In the genomic region with DNA sequence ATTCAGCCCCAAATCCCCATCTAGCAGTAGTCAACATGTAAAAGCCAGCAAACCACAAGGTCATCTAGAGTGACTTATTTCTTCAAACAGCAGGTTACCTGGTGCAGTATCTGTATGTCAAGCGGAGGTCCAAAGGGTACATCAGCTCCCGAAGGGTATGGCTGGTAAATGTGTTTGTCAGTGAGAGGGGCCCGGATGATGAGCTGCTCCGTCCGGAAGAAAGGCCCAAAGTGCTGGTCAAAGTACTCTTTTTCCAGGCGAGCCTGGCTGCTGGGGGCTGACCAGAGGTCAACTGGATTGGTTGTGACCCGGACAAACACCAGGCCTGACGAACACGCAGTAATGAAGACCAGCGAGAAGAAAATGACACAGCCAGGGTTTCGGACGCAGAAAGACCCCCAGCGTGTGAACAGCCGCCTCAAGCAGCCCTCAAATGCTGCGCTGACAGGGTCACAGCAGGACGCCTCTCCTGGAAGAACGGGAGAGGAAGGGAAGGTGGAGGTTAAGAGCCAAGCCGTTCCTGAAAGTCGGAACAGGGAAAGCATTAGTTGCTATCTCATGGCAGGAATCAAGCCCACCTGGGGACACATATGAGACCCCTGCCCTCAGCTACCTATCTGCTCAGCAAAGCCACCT, we compare ENCODE assay signal across 1 cellular context.
A peak's percentile ranks its signal among the peaks of the same experiment; 100 is the strongest.
TF ChIP-seq lines count a peak whose summit lies in the region.

No MANE protein-coding gene starts in this region.

TF ChIP-seq in HepG2, 621 proteins besides CTCF, POLR2A, EP300 and RAD21 (continued from another document and continues in another):
- TF ChIP-seq, protein P1, sequence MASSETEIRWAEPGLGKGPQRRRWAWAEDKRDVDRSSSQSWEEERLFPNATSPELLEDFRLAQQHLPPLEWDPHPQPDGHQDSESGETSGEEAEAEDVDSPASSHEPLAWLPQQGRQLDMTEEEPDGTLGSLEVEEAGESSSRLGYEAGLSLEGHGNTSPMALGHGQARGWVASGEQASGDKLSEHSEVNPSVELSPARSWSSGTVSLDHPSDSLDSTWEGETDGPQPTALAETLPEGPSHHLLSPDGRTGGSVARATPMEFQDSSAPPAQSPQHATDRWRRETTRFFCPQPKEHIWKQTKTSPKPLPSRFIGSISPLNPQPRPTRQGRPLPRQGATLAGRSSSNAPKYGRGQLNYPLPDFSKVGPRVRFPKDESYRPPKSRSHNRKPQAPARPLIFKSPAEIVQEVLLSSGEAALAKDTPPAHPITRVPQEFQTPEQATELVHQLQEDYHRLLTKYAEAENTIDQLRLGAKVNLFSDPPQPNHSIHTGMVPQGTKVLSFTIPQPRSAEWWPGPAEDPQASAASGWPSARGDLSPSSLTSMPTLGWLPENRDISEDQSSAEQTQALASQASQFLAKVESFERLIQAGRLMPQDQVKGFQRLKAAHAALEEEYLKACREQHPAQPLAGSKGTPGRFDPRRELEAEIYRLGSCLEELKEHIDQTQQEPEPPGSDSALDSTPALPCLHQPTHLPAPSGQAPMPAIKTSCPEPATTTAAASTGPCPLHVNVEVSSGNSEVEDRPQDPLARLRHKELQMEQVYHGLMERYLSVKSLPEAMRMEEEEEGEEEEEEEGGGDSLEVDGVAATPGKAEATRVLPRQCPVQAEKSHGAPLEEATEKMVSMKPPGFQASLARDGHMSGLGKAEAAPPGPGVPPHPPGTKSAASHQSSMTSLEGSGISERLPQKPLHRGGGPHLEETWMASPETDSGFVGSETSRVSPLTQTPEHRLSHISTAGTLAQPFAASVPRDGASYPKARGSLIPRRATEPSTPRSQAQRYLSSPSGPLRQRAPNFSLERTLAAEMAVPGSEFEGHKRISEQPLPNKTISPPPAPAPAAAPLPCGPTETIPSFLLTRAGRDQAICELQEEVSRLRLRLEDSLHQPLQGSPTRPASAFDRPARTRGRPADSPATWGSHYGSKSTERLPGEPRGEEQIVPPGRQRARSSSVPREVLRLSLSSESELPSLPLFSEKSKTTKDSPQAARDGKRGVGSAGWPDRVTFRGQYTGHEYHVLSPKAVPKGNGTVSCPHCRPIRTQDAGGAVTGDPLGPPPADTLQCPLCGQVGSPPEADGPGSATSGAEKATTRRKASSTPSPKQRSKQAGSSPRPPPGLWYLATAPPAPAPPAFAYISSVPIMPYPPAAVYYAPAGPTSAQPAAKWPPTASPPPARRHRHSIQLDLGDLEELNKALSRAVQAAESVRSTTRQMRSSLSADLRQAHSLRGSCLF (CRISPR knock-in tag; IDR thresholded peaks at IDR 0.05; ENCODE audit: borderline replicate concordance): no peak
- TF ChIP-seq ZNF839 (CRISPR knock-in tag; IDR thresholded peaks at IDR 0.05; ENCODE audit: borderline replicate concordance): 0 out of 2 replicates have a peak, but pooled peaks have one; percentile 45
- TF ChIP-seq, protein P2, sequence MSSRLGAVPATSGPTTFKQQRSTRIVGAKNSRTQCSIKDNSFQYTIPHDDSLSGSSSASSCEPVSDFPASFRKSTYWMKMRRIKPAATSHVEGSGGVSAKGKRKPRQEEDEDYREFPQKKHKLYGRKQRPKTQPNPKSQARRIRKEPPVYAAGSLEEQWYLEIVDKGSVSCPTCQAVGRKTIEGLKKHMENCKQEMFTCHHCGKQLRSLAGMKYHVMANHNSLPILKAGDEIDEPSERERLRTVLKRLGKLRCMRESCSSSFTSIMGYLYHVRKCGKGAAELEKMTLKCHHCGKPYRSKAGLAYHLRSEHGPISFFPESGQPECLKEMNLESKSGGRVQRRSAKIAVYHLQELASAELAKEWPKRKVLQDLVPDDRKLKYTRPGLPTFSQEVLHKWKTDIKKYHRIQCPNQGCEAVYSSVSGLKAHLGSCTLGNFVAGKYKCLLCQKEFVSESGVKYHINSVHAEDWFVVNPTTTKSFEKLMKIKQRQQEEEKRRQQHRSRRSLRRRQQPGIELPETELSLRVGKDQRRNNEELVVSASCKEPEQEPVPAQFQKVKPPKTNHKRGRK (CRISPR knock-in tag; IDR thresholded peaks at IDR 0.05): no peak
- no peak for TF ChIP-seq ZFAT (CRISPR knock-in tag; conservative IDR thresholded peaks at IDR 0.05)
- TF ChIP-seq CBX5 (CRISPR knock-in tag; IDR thresholded peaks at IDR 0.05; ENCODE audit: borderline replicate concordance): no peak; the same call in 1 of the 2 replicates
- TF ChIP-seq JDP2 (CRISPR knock-in tag; IDR thresholded peaks at IDR 0.05; ENCODE audit: borderline replicate concordance): no peak
- TF ChIP-seq ZNF446 (CRISPR knock-in tag; IDR thresholded peaks at IDR 0.05): no peak
- TF ChIP-seq ZNF891 (CRISPR knock-in tag; IDR thresholded peaks at IDR 0.05): peak; percentile 54; the same call in 1 of the 2 replicates
- TF ChIP-seq ZNF761 (CRISPR knock-in tag; conservative IDR thresholded peaks at IDR 0.05): no peak
- peak; percentile 97 for TF ChIP-seq RBAK (CRISPR knock-in tag; IDR thresholded peaks at IDR 0.05)
- no peak for TF ChIP-seq KLF9 (CRISPR knock-in tag; IDR thresholded peaks at IDR 0.05; ENCODE audit: low read depth)
- TF ChIP-seq ZNF10 (CRISPR knock-in tag; IDR thresholded peaks at IDR 0.05; ENCODE audit: borderline replicate concordance, low read depth): no peak
- TF ChIP-seq ZNF615 (CRISPR knock-in tag; IDR thresholded peaks at IDR 0.05; ENCODE audit: borderline replicate concordance): no peak
- peak; percentile 93 for TF ChIP-seq ZNF501 (CRISPR knock-in tag; IDR thresholded peaks at IDR 0.05)
- TF ChIP-seq YY1 (IDR thresholded peaks at IDR 0.05; ENCODE audit: insufficient read depth, insufficient replicate concordance, low read depth, low read length): no peak
- TF ChIP-seq, protein P3, sequence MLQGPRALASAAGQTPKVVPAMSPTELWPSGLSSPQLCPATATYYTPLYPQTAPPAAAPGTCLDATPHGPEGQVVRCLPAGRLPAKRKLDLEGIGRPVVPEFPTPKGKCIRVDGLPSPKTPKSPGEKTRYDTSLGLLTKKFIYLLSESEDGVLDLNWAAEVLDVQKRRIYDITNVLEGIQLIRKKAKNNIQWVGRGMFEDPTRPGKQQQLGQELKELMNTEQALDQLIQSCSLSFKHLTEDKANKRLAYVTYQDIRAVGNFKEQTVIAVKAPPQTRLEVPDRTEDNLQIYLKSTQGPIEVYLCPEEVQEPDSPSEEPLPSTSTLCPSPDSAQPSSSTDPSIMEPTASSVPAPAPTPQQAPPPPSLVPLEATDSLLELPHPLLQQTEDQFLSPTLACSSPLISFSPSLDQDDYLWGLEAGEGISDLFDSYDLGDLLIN (CRISPR knock-in tag; IDR thresholded peaks at IDR 0.05; ENCODE audit: borderline replicate concordance): no peak
- TF ChIP-seq ZNF776 (CRISPR knock-in tag; IDR thresholded peaks at IDR 0.05): no peak
- TF ChIP-seq ZNF605 (CRISPR knock-in tag; IDR thresholded peaks at IDR 0.05): peak; percentile 69
- 0 out of 2 replicates have a peak, but pooled peaks have one; percentile 19 for TF ChIP-seq BHLHE40 (IDR thresholded peaks at IDR 0.05; ENCODE audit: low read length)
- peak; percentile 92; the same call in 1 of the 2 replicates for TF ChIP-seq MEF2D (CRISPR knock-in tag; IDR thresholded peaks at IDR 0.05)
- TF ChIP-seq MBNL3 (CRISPR knock-in tag; conservative IDR thresholded peaks at IDR 0.05): no peak
- TF ChIP-seq, protein P4, sequence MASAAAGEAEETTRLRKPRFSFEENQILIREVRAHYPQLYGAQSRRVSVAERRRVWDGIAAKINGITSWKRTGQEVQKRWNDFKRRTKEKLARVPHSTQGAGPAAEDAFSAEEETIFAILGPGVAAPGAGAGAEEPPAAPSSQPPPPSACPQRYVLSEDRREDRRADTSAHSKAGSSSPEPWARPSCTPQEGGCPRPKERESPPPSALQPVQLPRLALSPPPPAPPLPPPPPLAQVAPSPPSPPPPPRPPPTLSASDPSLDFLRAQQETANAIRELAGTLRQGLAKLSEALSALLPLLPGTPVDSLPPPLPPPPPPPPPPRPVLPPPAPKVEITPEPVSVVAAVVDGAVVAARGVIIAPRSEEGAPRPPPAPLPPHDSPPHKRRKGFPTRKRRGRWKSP (CRISPR knock-in tag; IDR thresholded peaks at IDR 0.05): peak; percentile 84; the same call in 1 of the 2 replicates
- TF ChIP-seq TCF7 (IDR thresholded peaks at IDR 0.05; ENCODE audit: low read depth): peak; percentile 64
- TF ChIP-seq MED1 (CRISPR knock-in tag; IDR thresholded peaks at IDR 0.05): peak; percentile 99
- no peak for TF ChIP-seq RFX3 (CRISPR knock-in tag; IDR thresholded peaks at IDR 0.05)
- TF ChIP-seq ZNF749 (CRISPR knock-in tag; IDR thresholded peaks at IDR 0.05; ENCODE audit: borderline replicate concordance): no peak
- TF ChIP-seq SP4 (CRISPR knock-in tag; IDR thresholded peaks at IDR 0.05): peak; percentile 31; the same call in 1 of the 2 replicates
- no peak for TF ChIP-seq IKZF1 (IDR thresholded peaks at IDR 0.05)
- TF ChIP-seq NR1H2 (CRISPR knock-in tag; IDR thresholded peaks at IDR 0.05; ENCODE audit: borderline replicate concordance, low read depth): no peak
- peak; percentile 77 for TF ChIP-seq ELF3 (CRISPR knock-in tag; IDR thresholded peaks at IDR 0.05)
- TF ChIP-seq ZC3H13 (CRISPR knock-in tag; IDR thresholded peaks at IDR 0.05): no peak
- 0 out of 2 replicates have a peak, but pooled peaks have one; percentile 50 for TF ChIP-seq ZNF3 (CRISPR knock-in tag; IDR thresholded peaks at IDR 0.05)
- TF ChIP-seq PTBP1 (IDR thresholded peaks at IDR 0.05; ENCODE audit: low read depth, low read length, poor library complexity, severe bottlenecking): no peak
- TF ChIP-seq, protein P5, sequence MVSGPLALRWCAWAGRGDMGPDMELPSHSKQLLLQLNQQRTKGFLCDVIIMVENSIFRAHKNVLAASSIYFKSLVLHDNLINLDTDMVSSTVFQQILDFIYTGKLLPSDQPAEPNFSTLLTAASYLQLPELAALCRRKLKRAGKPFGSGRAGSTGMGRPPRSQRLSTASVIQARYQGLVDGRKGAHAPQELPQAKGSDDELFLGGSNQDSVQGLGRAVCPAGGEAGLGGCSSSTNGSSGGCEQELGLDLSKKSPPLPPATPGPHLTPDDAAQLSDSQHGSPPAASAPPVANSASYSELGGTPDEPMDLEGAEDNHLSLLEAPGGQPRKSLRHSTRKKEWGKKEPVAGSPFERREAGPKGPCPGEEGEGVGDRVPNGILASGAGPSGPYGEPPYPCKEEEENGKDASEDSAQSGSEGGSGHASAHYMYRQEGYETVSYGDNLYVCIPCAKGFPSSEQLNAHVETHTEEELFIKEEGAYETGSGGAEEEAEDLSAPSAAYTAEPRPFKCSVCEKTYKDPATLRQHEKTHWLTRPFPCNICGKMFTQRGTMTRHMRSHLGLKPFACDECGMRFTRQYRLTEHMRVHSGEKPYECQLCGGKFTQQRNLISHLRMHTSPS (CRISPR knock-in tag; IDR thresholded peaks at IDR 0.05; ENCODE audit: low read depth): no peak
- TF ChIP-seq, protein P6, sequence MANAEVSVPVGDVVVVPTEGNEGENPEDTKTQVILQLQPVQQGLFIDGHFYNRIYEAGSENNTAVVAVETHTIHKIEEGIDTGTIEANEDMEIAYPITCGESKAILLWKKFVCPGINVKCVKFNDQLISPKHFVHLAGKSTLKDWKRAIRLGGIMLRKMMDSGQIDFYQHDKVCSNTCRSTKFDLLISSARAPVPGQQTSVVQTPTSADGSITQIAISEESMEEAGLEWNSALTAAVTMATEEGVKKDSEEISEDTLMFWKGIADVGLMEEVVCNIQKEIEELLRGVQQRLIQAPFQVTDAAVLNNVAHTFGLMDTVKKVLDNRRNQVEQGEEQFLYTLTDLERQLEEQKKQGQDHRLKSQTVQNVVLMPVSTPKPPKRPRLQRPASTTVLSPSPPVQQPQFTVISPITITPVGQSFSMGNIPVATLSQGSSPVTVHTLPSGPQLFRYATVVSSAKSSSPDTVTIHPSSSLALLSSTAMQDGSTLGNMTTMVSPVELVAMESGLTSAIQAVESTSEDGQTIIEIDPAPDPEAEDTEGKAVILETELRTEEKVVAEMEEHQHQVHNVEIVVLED (CRISPR knock-in tag; IDR thresholded peaks at IDR 0.05; ENCODE audit: borderline replicate concordance): peak; percentile 45; the same call in 1 of the 2 replicates
- TF ChIP-seq, protein P7, sequence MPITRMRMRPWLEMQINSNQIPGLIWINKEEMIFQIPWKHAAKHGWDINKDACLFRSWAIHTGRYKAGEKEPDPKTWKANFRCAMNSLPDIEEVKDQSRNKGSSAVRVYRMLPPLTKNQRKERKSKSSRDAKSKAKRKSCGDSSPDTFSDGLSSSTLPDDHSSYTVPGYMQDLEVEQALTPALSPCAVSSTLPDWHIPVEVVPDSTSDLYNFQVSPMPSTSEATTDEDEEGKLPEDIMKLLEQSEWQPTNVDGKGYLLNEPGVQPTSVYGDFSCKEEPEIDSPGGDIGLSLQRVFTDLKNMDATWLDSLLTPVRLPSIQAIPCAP (CRISPR knock-in tag; IDR thresholded peaks at IDR 0.05; ENCODE audit: low read depth): no peak
- TF ChIP-seq POGZ (CRISPR knock-in tag; IDR thresholded peaks at IDR 0.05): peak; percentile 94
- no peak for TF ChIP-seq ZNF333 (CRISPR knock-in tag; IDR thresholded peaks at IDR 0.05; ENCODE audit: borderline replicate concordance)
- no peak for TF ChIP-seq TAF15 (IDR thresholded peaks at IDR 0.05; ENCODE audit: low read depth, low read length, poor library complexity, severe bottlenecking)
- TF ChIP-seq, protein P8, sequence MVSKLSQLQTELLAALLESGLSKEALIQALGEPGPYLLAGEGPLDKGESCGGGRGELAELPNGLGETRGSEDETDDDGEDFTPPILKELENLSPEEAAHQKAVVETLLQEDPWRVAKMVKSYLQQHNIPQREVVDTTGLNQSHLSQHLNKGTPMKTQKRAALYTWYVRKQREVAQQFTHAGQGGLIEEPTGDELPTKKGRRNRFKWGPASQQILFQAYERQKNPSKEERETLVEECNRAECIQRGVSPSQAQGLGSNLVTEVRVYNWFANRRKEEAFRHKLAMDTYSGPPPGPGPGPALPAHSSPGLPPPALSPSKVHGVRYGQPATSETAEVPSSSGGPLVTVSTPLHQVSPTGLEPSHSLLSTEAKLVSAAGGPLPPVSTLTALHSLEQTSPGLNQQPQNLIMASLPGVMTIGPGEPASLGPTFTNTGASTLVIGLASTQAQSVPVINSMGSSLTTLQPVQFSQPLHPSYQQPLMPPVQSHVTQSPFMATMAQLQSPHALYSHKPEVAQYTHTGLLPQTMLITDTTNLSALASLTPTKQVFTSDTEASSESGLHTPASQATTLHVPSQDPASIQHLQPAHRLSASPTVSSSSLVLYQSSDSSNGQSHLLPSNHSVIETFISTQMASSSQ (IDR thresholded peaks at IDR 0.05; ENCODE audit: low read depth): peak; percentile 42; the same call in 1 of the 2 replicates
- TF ChIP-seq, protein P8 (CRISPR knock-in tag; IDR thresholded peaks at IDR 0.05; ENCODE audit: borderline replicate concordance): peak; percentile 50; the same call in 1 of the 2 replicates
- 0 out of 2 replicates have a peak, but pooled peaks have one; percentile 59 for TF ChIP-seq ATF1 (CRISPR knock-in tag; IDR thresholded peaks at IDR 0.05)
- no peak for TF ChIP-seq EZH2 (conservative IDR thresholded peaks at IDR 0.05; ENCODE audit: low read depth, low read length)
- no peak for TF ChIP-seq MAFF (IDR thresholded peaks at IDR 0.05; ENCODE audit: low read depth, low read length)
- TF ChIP-seq ATM (IDR thresholded peaks at IDR 0.05; ENCODE audit: borderline replicate concordance): no peak
- TF ChIP-seq ADNP (CRISPR knock-in tag; IDR thresholded peaks at IDR 0.05): 0 out of 2 replicates have a peak, but pooled peaks have one; percentile 38
